8 cellular contexts compared by ENCODE assay signal in the genomic region with DNA sequence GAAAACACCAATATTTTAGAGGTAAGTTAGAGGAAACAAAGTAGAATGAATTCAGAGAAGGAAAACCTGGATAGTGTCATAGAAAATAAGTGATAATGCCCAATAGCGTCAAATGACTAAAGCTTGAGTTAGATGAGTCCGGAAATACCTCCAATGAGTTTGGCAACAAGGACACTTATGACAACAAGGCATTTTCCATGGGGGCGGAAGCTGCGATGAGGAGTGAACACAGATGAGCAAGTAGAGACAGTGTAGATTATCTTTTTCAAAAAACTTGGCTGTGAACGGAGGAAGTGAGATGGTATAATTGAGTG. TPM values are rescaled to one million over a fixed set of nuclear protein-coding genes. Genes with fewer than 3 reads are reported as not detected.
DNase-seq lines count a peak whose midpoint lies in the region; ATAC-seq and TF ChIP-seq lines count a peak whose summit lies in the region.

No MANE protein-coding gene starts in this region.

- POLR2A ChIA-PET in PC-3 (lab: Charles Lee; ENCODE audit: unreplicated experiment), result interaction anchor here (0.6 kb wide), 1 partner anchor 261 kb away, joined by 3 read pairs; no protein-coding TSS in a partner anchor

- peak overlapping the region; percentile 27 for H4K12ac ChIP-seq in trophoblast cell (ENCODE audit: low read depth, low read length)

- no peak overlapping the region for H3K18ac ChIP-seq in trophoblast cell (ENCODE audit: low read length)

- no peak overlapping the region for H3K4ac ChIP-seq in trophoblast cell (ENCODE audit: low read depth, low read length)

- H3F3A ChIP-seq in PC-3 (ENCODE audit: low read length, unreplicated experiment), result no peaks in the 10 kb centered on the region

- H2BK120ac ChIP-seq in trophoblast cell (ENCODE audit: insufficient read depth, low read length, poor library complexity), result no peak overlapping the region

- H2AFZ ChIP-seq in PC-3 (ENCODE audit: low read length) (peak overlapping the region; percentile 92), trophoblast cell (ENCODE audit: insufficient read depth, low read length, poor library complexity) (peak overlapping the region; percentile 56)

- H3K9ac ChIP-seq in PC-3 (ENCODE audit: low read length) (peak overlapping the region; percentile 97; the same call in 1 of the 2 replicates), trophoblast cell (ENCODE audit: low read length) (no peak overlapping the region)

- H3K79me2 ChIP-seq in PC-3 (ENCODE audit: low read length) (peaks cover 45% of the 10 kb centered on the region), trophoblast cell (ENCODE audit: control insufficient read depth, insufficient read depth, low read length, poor library complexity) (peaks cover 5% of the 10 kb centered on the region)

- no peak overlapping the region for H2BK12ac ChIP-seq in trophoblast cell (ENCODE audit: low read length)

- TF ChIP-seq CTCF in PC-3 (conservative IDR thresholded peaks at IDR 0.05; ENCODE audit: low read depth, low read length), result no peak

- H3K4me2 ChIP-seq in PC-3 (ENCODE audit: low read length), result peak overlapping the region; percentile 86
- H3K4me2 ChIP-seq in trophoblast cell (ENCODE audit: low read length), result peak overlapping the region; percentile 88

- TSS peak; percentile 46 for BruUV-seq in PC-3 (replicated peaks; lab: Mats Ljungman, UMichigan)

- H2BK5ac ChIP-seq in trophoblast cell (ENCODE audit: low read depth, low read length, poor library complexity), result no peak overlapping the region

- H3K4me1 ChIP-seq in PC-3 (ENCODE audit: insufficient read depth, low read length) (peaks cover 6% of the 10 kb centered on the region; the same call in 1 of the 2 replicates), trophoblast cell (ENCODE audit: control insufficient read depth in 1 of 2, insufficient read depth in 2 of 2, low read length in 2 of 2) (peaks cover 0 to 5% of the 10 kb centered on the region in 2 experiments)

- H3K79me1 ChIP-seq in trophoblast cell (ENCODE audit: low read length), result peaks cover 8% of the 10 kb centered on the region

- H3K14ac ChIP-seq in trophoblast cell (ENCODE audit: low read length), result no peak overlapping the region

- peak overlapping the region; percentile 52 for H4K8ac ChIP-seq in trophoblast cell (ENCODE audit: low read depth, low read length)

- CTCF ChIA-PET in PC-3 (lab: Charles Lee), result interaction anchor here (0.6 kb wide), 1 partner anchor 309 kb away, joined by 3 read pairs; no protein-coding TSS in a partner anchor

- H3K27me3 ChIP-seq in PC-3 (ENCODE audit: low read length), result no peaks in the 10 kb centered on the region
- H3K27me3 ChIP-seq in trophoblast cell (ENCODE audit: insufficient read depth, low read length), result no peaks in the 10 kb centered on the region

- H3K36me3 ChIP-seq in PC-3 (ENCODE audit: low read depth, low read length) (no peaks in the 10 kb centered on the region), trophoblast cell (ENCODE audit: control insufficient read depth in 1 of 2, insufficient read depth in 2 of 2, low read length in 2 of 2) (no peaks in the 10 kb centered on the region)

- H3K4me3 ChIP-seq in GM08714 (ENCODE audit: low read length), result peak overlapping the region; percentile 95; the same call in 1 of the 2 replicates
- H3K4me3 ChIP-seq in PC-3 (ENCODE audit: low read length), result peak overlapping the region; percentile 95
- no peak overlapping the region for H3K4me3 ChIP-seq in trophoblast cell (ENCODE audit: low read depth, low read length)

- no peaks in the 10 kb centered on the region for H4K20me1 ChIP-seq in PC-3 (ENCODE audit: low read length)

- no peak overlapping the region for H4K91ac ChIP-seq in trophoblast cell (ENCODE audit: low read depth, low read length)

- H3K9me2 ChIP-seq in PC-3 (replicated peaks; ENCODE audit: low read length), result no peaks in the 10 kb centered on the region

- H3K9me3 ChIP-seq in PC-3 (ENCODE audit: low read length) (no peaks in the 10 kb centered on the region), trophoblast cell (ENCODE audit: insufficient read depth, low read depth, low read length) (peaks cover 3% of the 10 kb centered on the region)

- WGBS in trophoblast cell (ENCODE audit: extremely low coverage, insufficient coverage, insufficient read length), result 100% methylated on average over 1 of the region's 5 CpGs

- ATAC-seq in PC-3 (peak; percentile 9), GM21528 (IDR thresholded peaks at IDR 0.05; ENCODE audit: low FRiP score, unreplicated experiment) (no peak), GM18873 (IDR thresholded peaks at IDR 0.05; ENCODE audit: low FRiP score, unreplicated experiment) (no peak)

- intact Hi-C loops in PC-3 (cut with micrococcal nuclease), result no loop called here

- DNase-seq in PC-3 (peak; percentile 16), epithelial cell of prostate (ENCODE audit: low read depth, low spot score) (no peak), trophoblast cell (peak; percentile 82 to 90), NCI-H510A (lab: John Stamatoyannopoulos, UW) (no peak), islet precursor cell (no peak)

- H2AK5ac ChIP-seq in trophoblast cell (ENCODE audit: low read length), result no peak overlapping the region

- H3K27ac ChIP-seq in PC-3 (ENCODE audit: low read length) (no peak overlapping the region), epithelial cell of prostate (peak overlapping the region; percentile 81), trophoblast cell (ENCODE audit: low read depth, low read length) (no peak overlapping the region)

- no peak overlapping the region for H3K23ac ChIP-seq in trophoblast cell (ENCODE audit: low read length)

RNA-seq across cellular contexts. Expression of gene R3HCC1L, which starts 0.4 kb away (rescaled TPM):
- 11.7 and 15.3 TPM in 2 replicates for total RNA-seq in PC-3 (2014; rRNA removed)
- polyA plus RNA-seq in trophoblast cell (2013), result 11.4 and 11.8 TPM in 2 replicates

Comparison
In these comparisons a context has a peak if more than half of its experiments do, and no peak if none do; other contexts are left out.
1. DNase-seq: peak in PC-3 (single experiment) and trophoblast cell (2 of 2); none in epithelial cell of prostate (single experiment), NCI-H510A (single experiment) and islet precursor cell (single experiment).